In genomic region chrX:77514177-77514576, GRCh38 we compare ENCODE assay signal across 8 cellular contexts.
"Had no signal": no experiment of that assay in that cellular context is flagged by ENCODE, and none has a peak within 500 bp of the region (broad histone marks: within the 10 kb centered on the region; RNA-seq: fewer than 3 reads in every experiment).

No MANE protein-coding gene starts in this region.

- H3K27ac ChIP-seq: HL-60, KMS-11 had no signal

- H3K4me2 ChIP-seq: KMS-11 had no signal

- H3K4me3 ChIP-seq: K562 had no signal

- H3K27me3 Mint-ChIP-seq: IgD-negative memory B cell had no signal

- H3K4me3 Mint-ChIP-seq: IgD-negative memory B cell had no signal

- H3K4me1 Mint-ChIP-seq: IgD-negative memory B cell had no signal

- ATAC-seq: HepG2, K562 had no signal

- DNase-seq: IMR-90, KBM-7, KG1 had no signal
